ENCODE assay signal across 8 cellular contexts in the genomic region with DNA sequence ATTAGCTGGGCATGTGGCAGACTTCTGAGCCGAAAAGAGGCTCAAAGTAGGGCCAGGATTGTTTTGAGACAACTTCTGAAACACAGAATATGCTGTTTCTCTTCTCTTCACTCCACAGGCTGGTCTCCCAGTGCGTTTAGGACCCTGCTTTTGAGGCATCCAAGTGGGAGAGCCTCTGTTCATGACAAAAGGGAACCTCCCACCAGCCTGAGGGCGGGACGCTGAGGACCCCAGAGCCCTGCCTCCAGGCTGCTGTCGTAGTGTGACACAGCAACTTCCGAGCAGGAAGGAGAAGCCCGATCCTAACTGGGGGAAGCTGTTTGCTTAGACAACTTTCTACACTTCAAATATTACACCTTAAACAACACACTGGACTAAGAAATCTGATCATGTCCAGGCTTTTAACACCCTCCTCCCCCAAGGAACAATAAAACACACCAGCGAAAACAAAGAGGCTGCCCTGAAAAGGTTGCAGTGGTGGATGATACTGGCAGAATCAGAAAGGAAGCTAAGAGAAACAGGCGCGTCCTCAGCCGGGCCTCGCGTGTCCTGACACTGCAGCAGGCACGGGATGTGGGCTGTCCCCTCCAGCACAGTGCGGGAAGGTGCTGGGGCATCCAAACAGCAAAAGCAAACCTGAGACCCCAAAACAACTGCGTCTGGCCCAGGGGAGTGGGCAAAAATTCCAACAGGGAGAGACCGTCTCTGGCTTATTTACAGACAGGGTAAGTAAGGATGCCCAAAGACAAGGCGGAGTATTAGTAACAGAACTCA. TPM values are rescaled to one million over a fixed set of nuclear protein-coding genes. Genes with fewer than 3 reads are reported as not detected.
A peak's percentile ranks its signal among the peaks of the same experiment; 100 is the strongest.
DNase-seq lines count a peak whose midpoint lies in the region; ATAC-seq and TF ChIP-seq lines count a peak whose summit lies in the region.

No MANE protein-coding gene starts in this region.

- H3K9ac ChIP-seq in HUES6 (ENCODE audit: low read length) (peak overlapping the region; percentile 90), iPS-15b (ENCODE audit: low read depth, low read length) (peak overlapping the region; percentile 73), skeletal muscle satellite cell (ENCODE audit: low read depth, low read length) (peak overlapping the region; percentile 76)

- peaks cover 66% of the 10 kb centered on the region for H3K4me1 ChIP-seq in HUES6 (ENCODE audit: control insufficient read depth, insufficient read depth, low read length)
- H3K4me1 ChIP-seq in iPS-15b (ENCODE audit: control insufficient read depth, insufficient read depth, low read length): peaks cover 37% of the 10 kb centered on the region
- H3K4me1 ChIP-seq in skeletal muscle satellite cell (ENCODE audit: control insufficient read depth, insufficient read depth, low read length): peaks cover 60% of the 10 kb centered on the region

- peak; percentile 49 for ATAC-seq in GM21526 (IDR thresholded peaks at IDR 0.05; ENCODE audit: low FRiP score, unreplicated experiment)

- H3K27me3 ChIP-seq in HUES6 (ENCODE audit: control insufficient read depth, insufficient read depth, low read length) (peaks cover 24% of the 10 kb centered on the region), brain microvascular endothelial cell (replicated peaks) (no peaks in the 10 kb centered on the region), iPS-15b (ENCODE audit: control insufficient read depth, insufficient read depth, low read length) (peaks cover 20% of the 10 kb centered on the region), skeletal muscle satellite cell (ENCODE audit: control insufficient read depth, insufficient read depth, low read length) (no peaks in the 10 kb centered on the region)

- H3K9me3 ChIP-seq in HUES6 (ENCODE audit: control insufficient read depth, insufficient read depth, low read depth, low read length) (no peaks in the 10 kb centered on the region), iPS-15b (ENCODE audit: control insufficient read depth, insufficient read depth, low read length) (no peaks in the 10 kb centered on the region), skeletal muscle satellite cell (replicated peaks; ENCODE audit: low read length) (no peaks in the 10 kb centered on the region)

- H3K36me3 ChIP-seq in HUES6 (ENCODE audit: control insufficient read depth, insufficient read depth, low read length) (no peaks in the 10 kb centered on the region), brain microvascular endothelial cell (replicated peaks) (no peaks in the 10 kb centered on the region), iPS-15b (ENCODE audit: control insufficient read depth, insufficient read depth, low read length) (no peaks in the 10 kb centered on the region), skeletal muscle satellite cell (ENCODE audit: insufficient read depth, low read length) (peaks cover 2% of the 10 kb centered on the region)

- peak; percentile 79 for DNase-seq in EH (ENCODE audit: low read depth)
- peak; percentile 63 for DNase-seq in SK-MEL-5 (ENCODE audit: low read depth, low spot score)
- peak; percentile 78 for DNase-seq in brain microvascular endothelial cell
- no peak for DNase-seq in NCI-H1092 treated with DMSO at 0.1 percent for 48 hours (lab: John Stamatoyannopoulos, UW)

- peak overlapping the region; percentile 86 for H3K4me2 ChIP-seq in skeletal muscle satellite cell (ENCODE audit: low read length)

- in situ Hi-C loops in SK-MEL-5 (cut with HindIII; ENCODE audit: low pct_unique_long_range_greater_than_20kb, low sequenced_read_pairs) (no loop called here), brain microvascular endothelial cell (cut with HindIII; ENCODE audit: low pct_ligation_motif_present, low sequenced_read_pairs) (no loop called here)

- H3K27ac ChIP-seq in HUES6 (ENCODE audit: low read depth, low read length): peak overlapping the region; percentile 84
- H3K27ac ChIP-seq in brain microvascular endothelial cell: peak overlapping the region; percentile 75

- peak overlapping the region; percentile 64 for H3K4me3 ChIP-seq in HUES6 (ENCODE audit: low read depth, low read length)
- peak overlapping the region; percentile 56 for H3K4me3 ChIP-seq in brain microvascular endothelial cell (ENCODE audit: low read depth, low read length)
- peak overlapping the region; percentile 62 for H3K4me3 ChIP-seq in iPS-15b (ENCODE audit: low read depth, low read length)
- H3K4me3 ChIP-seq in skeletal muscle satellite cell (ENCODE audit: low read length): peak overlapping the region; percentile 66

- TF ChIP-seq CTCF in brain microvascular endothelial cell (IDR thresholded peaks at IDR 0.05; ENCODE audit: low read depth, low read length, missing control alignments): no peak

RNA-seq across cellular contexts. Expression of gene SERTAD2, which starts 9.3 kb away (rescaled TPM):
- 11.2 and 12.0 TPM in 2 replicates for total RNA-seq in SK-MEL-5 (2014; rRNA removed; shearing (Covaris generic))
- 29.9 and 58.4 TPM in 2 replicates for polyA plus RNA-seq in SK-MEL-5 (2015; cell fraction: cytosol; rRNA removed)
- 15.1 and 25.8 TPM in 2 replicates for polyA plus RNA-seq in SK-MEL-5 (2015; cell fraction: nucleus; rRNA removed)
- 10.6 and 15.5 TPM in 2 replicates for total RNA-seq in skeletal muscle satellite cell (2012; rRNA removed)
